Comparison of ENCODE assay signal across 18 cellular contexts in the genomic region with DNA sequence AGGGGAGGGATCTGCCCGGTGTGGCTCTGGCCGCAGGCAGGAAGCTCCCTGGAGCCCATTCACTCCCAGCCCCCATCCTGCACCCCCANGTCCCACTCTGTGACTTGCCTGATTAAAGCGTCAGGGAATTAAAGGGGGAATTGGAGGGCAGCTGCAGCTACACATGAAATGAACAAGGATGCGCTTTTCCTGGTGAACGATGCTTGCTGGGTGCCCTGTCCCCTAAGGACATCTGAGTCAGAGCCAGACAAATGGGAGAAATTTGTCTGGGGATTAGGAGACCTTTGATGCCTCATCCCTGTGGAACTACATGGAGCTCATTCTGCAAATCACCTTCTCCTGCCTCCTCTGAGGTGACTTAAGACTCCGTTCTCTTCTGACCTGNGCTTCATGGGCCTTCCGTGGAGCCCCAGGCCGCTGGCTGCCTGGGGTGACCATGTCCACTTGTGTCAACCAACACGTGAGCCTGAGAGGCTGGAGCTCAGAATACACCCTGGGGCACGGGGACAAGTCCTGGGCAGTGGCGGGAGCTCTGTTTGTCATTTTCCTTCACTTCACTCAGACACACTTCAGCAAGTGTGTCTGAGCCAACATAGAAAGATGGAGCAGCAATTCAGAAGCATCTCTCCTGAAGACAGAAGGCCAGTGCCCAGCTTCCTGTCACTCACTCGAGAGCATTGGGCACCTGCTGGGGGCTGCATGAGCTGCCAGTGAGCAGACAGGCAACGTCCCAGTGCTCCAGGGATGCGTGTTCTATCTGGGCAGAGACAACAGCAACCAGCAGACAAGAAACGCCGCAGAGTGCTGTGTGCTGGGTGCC. TPM values are rescaled to one million over a fixed set of nuclear protein-coding genes. Genes with fewer than 3 reads are reported as not detected.
A peak's percentile ranks its signal among the peaks of the same experiment; 100 is the strongest.
DNase-seq lines count a peak whose midpoint lies in the region; ATAC-seq lines count a peak whose summit lies in the region.
"Had no signal": no experiment of that assay in that cellular context is flagged by ENCODE, and none has a peak within 500 bp of the region (broad histone marks: within the 10 kb centered on the region; RNA-seq: fewer than 3 reads in every experiment).

No MANE protein-coding gene starts in this region.

- H3K9me3 ChIP-seq in SJCRH30 (replicated peaks) = no peaks in the 10 kb centered on the region
- H3K9me3 ChIP-seq: esophagus squamous epithelium, left lung, Peyer's patch had no signal

- intact Hi-C loops in left cardiac atrium (cut with DNase I) = no loop called here

- no peak overlapping the region for H3K27ac ChIP-seq in SJCRH30
- H3K27ac ChIP-seq: esophagus squamous epithelium, hepatocyte, left lung, Peyer's patch had no signal

- no peak overlapping the region for H3K4me3 Mint-ChIP-seq in activated T-cell treated with anti-CD3 and anti-CD28 coated beads, Interleukin-2, amount 50 U/mL, for 72 hours
- H3K4me3 Mint-ChIP-seq in stimulated activated memory B cell treated with anti-CD40 and anti-IgM and Interleukin-4, amounts not matched to agents 10 μg/mL and 1 μg/mL and 100 μg/mL, for 72 hours = no peak overlapping the region
- H3K4me3 Mint-ChIP-seq: activated CD4-positive, alpha-beta T cell treated with anti-CD3 and anti-CD28 coated beads, Interleukin-2, amount 10 ng/mL, durations not matched to agents 24 days and 14 days; activated T-helper 1 cell treated with anti-CD3 and anti-CD28 coated beads, Interleukin-12 subunit alpha, Interleukin-12 subunit beta, Interleukin-2, Interleukin-4 antibody, amounts not matched to agents 30 ng/mL and 10 ng/mL and 1 ng/mL, durations not matched to agents 14 hours and 24 hours and 36 hours; nephron; T-helper 17 cell had no signal

- H3K27me3 Mint-ChIP-seq in activated T-cell treated with anti-CD3 and anti-CD28 coated beads, Interleukin-2, amount 50 U/mL, for 72 hours (ENCODE audit: low read depth) = peaks cover 15% of the 10 kb centered on the region
- H3K27me3 Mint-ChIP-seq in stimulated activated memory B cell treated with anti-CD40 and anti-IgM and Interleukin-4, amounts not matched to agents 10 μg/mL and 1 μg/mL and 100 μg/mL, for 72 hours = peaks cover 35% of the 10 kb centered on the region

- H3K4me3 ChIP-seq in SJCRH30 = no peak overlapping the region
- H3K4me3 ChIP-seq: esophagus squamous epithelium, hepatocyte, left lung, Peyer's patch had no signal

- H3K36me3 Mint-ChIP-seq in activated T-cell treated with anti-CD3 and anti-CD28 coated beads, Interleukin-2, amount 50 U/mL, for 72 hours (ENCODE audit: insufficient read depth in 2 of 2) = no peaks in the 10 kb centered on the region
- H3K36me3 Mint-ChIP-seq in stimulated activated memory B cell treated with anti-CD40 and anti-IgM and Interleukin-4, amounts not matched to agents 10 μg/mL and 1 μg/mL and 100 μg/mL, for 72 hours = no peaks in the 10 kb centered on the region

- no peak overlapping the region for H3K27ac Mint-ChIP-seq in activated T-cell treated with anti-CD3 and anti-CD28 coated beads, Interleukin-2, amount 50 U/mL, for 72 hours
- peak overlapping the region; percentile 24 for H3K27ac Mint-ChIP-seq in stimulated activated memory B cell treated with anti-CD40 and anti-IgM and Interleukin-4, amounts not matched to agents 10 μg/mL and 1 μg/mL and 100 μg/mL, for 72 hours
- H3K27ac Mint-ChIP-seq: activated CD4-positive, alpha-beta T cell treated with anti-CD3 and anti-CD28 coated beads, Interleukin-2, amount 10 ng/mL, durations not matched to agents 24 days and 14 days; activated T-helper 1 cell treated with anti-CD3 and anti-CD28 coated beads, Interleukin-12 subunit alpha, Interleukin-12 subunit beta, Interleukin-2, Interleukin-4 antibody, amounts not matched to agents 30 ng/mL and 10 ng/mL and 1 ng/mL, durations not matched to agents 14 hours and 24 hours and 36 hours; nephron; T-helper 17 cell had no signal

- DNase-seq in activated T-cell treated with anti-CD3 and anti-CD28 coated beads, Interleukin-2, amount 50 U/mL, for 1 hour = peak; percentile 5
- no peak for DNase-seq in activated T-cell treated with anti-CD3 and anti-CD28 coated beads, Interleukin-2, amount 50 U/mL, for 72 hours
- DNase-seq in SJCRH30 = peak; percentile 75 to 81
- DNase-seq in left cardiac atrium = no peak
- no peak for DNase-seq in HUDEP-2 (lab: John Stamatoyannopoulos, UW; ENCODE audit: unreplicated experiment in 76 of 76)
- no peak for DNase-seq in HK-2 (ENCODE audit: unreplicated experiment)
- DNase-seq: activated CD4-positive, alpha-beta T cell treated with anti-CD3 and anti-CD28 coated beads, Interleukin-2, amount 10 ng/mL, durations not matched to agents 24 days and 14 days; cortex of kidney; esophagus squamous epithelium; stimulated activated naive CD4-positive, alpha-beta T cell; T-helper 17 cell had no signal

- H3K36me3 ChIP-seq in SJCRH30 = no peaks in the 10 kb centered on the region
- H3K36me3 ChIP-seq: esophagus squamous epithelium, left lung, Peyer's patch had no signal

- H3K9me3 Mint-ChIP-seq in activated T-cell treated with anti-CD3 and anti-CD28 coated beads, Interleukin-2, amount 50 U/mL, for 72 hours = no peaks in the 10 kb centered on the region
- H3K9me3 Mint-ChIP-seq in stimulated activated memory B cell treated with anti-CD40 and anti-IgM and Interleukin-4, amounts not matched to agents 10 μg/mL and 1 μg/mL and 100 μg/mL, for 72 hours = no peaks in the 10 kb centered on the region
- H3K9me3 Mint-ChIP-seq: activated CD4-positive, alpha-beta T cell treated with anti-CD3 and anti-CD28 coated beads, Interleukin-2, amount 10 ng/mL, durations not matched to agents 24 days and 14 days; activated T-helper 1 cell treated with anti-CD3 and anti-CD28 coated beads, Interleukin-12 subunit alpha, Interleukin-12 subunit beta, Interleukin-2, Interleukin-4 antibody, amounts not matched to agents 30 ng/mL and 10 ng/mL and 1 ng/mL, durations not matched to agents 14 hours and 24 hours and 36 hours; nephron had no signal

- peaks cover 14% of the 10 kb centered on the region for H3K27me3 ChIP-seq in SJCRH30
- H3K27me3 ChIP-seq: hepatocyte, Peyer's patch had no signal

- peaks cover 28% of the 10 kb centered on the region for H3K4me1 ChIP-seq in SJCRH30
- H3K4me1 ChIP-seq: esophagus squamous epithelium, left lung, Peyer's patch had no signal

- H3K4me1 Mint-ChIP-seq in activated T-cell treated with anti-CD3 and anti-CD28 coated beads, Interleukin-2, amount 50 U/mL, for 72 hours (ENCODE audit: low read depth) = no peaks in the 10 kb centered on the region
- no peaks in the 10 kb centered on the region for H3K4me1 Mint-ChIP-seq in stimulated activated memory B cell treated with anti-CD40 and anti-IgM and Interleukin-4, amounts not matched to agents 10 μg/mL and 1 μg/mL and 100 μg/mL, for 72 hours
- H3K4me1 Mint-ChIP-seq: activated CD4-positive, alpha-beta T cell treated with anti-CD3 and anti-CD28 coated beads, Interleukin-2, amount 10 ng/mL, durations not matched to agents 24 days and 14 days; nephron had no signal

- ATAC-seq in activated T-cell treated with anti-CD3 and anti-CD28 coated beads, Interleukin-2, amount 50 U/mL, for 72 hours (replicated peaks in 1 of 2) = no peak
- ATAC-seq in left cardiac atrium (peak; percentile 62 to 70), GM21723 (IDR thresholded peaks at IDR 0.05; ENCODE audit: unreplicated experiment) (no peak)
- ATAC-seq in stimulated activated memory B cell treated with anti-CD40 and anti-IgM and Interleukin-4, amounts not matched to agents 10 μg/mL and 1 μg/mL and 100 μg/mL, for 72 hours = no peak
- ATAC-seq: left lung, T-helper 17 cell had no signal

RNA-seq across cellular contexts. Expression of gene METRNL, which starts 54.1 kb away (rescaled TPM):
- 100 to 1,000 TPM; 137 to 198 TPM for total RNA-seq in activated T-cell treated with anti-CD3 and anti-CD28 coated beads, Interleukin-2, amount 50 U/mL, for 72 hours
- total RNA-seq in SJCRH30 (2014; rRNA removed; shearing (Covaris generic)) = 46.2 and 49.7 TPM in 2 replicates
- 10 to 100 TPM; 50.4 to 84.4 TPM for total RNA-seq in left cardiac atrium

Comparison
In these comparisons a context has a peak if more than half of its experiments do, and no peak if none do; other contexts are left out.
1. DNase-seq: peak in activated T-cell treated with anti-CD3 and anti-CD28 coated beads, Interleukin-2, amount 50 U/mL, for 1 hour (single experiment) and SJCRH30 (2 of 2); none in activated T-cell treated with anti-CD3 and anti-CD28 coated beads, Interleukin-2, amount 50 U/mL, for 72 hours (0 of 2), left cardiac atrium (single experiment), HUDEP-2 (0 of 76) and HK-2 (single experiment).
2. ATAC-seq: peak in left cardiac atrium (2 of 2); none in activated T-cell treated with anti-CD3 and anti-CD28 coated beads, Interleukin-2, amount 50 U/mL, for 72 hours (0 of 2), stimulated activated memory B cell treated with anti-CD40 and anti-IgM and Interleukin-4, amounts not matched to agents 10 μg/mL and 1 μg/mL and 100 μg/mL, for 72 hours (single experiment) and GM21723 (single experiment).